In the genomic region with DNA sequence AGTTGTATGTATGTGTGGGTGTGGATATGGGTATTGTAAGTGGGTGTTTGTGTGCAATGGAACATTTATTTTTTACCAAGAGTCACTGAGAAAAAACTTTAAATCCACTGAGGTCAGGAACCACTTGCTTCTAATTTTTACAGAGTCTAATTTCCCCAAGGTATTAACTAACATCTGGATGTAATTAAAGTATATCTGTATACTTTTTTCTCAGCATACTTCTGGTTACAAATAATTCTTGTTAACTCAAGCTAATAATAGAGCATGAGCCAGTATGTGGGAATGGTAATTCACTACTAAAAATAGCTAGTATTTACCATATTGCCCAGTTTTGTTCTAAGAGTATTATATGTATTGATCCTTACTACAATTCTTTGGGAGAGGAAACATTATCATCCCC, we compare ENCODE assay signal across 28 cellular contexts. TPM values are rescaled to one million over a fixed set of nuclear protein-coding genes. Genes with fewer than 3 reads are reported as not detected.
A peak's percentile ranks its signal among the peaks of the same experiment; 100 is the strongest.
DNase-seq lines count a peak whose midpoint lies in the region; ATAC-seq, FAIRE-seq and TF ChIP-seq lines count a peak whose summit lies in the region.
"Had no signal": no experiment of that assay in that cellular context is flagged by ENCODE, and none has a peak within 500 bp of the region (broad histone marks: within the 10 kb centered on the region; RNA-seq: fewer than 3 reads in every experiment).

No MANE protein-coding gene starts in this region.

- TF ChIP-seq CTCF in fibroblast of villous mesenchyme (IDR thresholded peaks at IDR 0.05; ENCODE audit: insufficient read depth, low read depth, low read length) (no peak), kidney (IDR thresholded peaks at IDR 0.05; ENCODE audit: borderline replicate concordance, extremely low read depth, insufficient read depth) (no peak)

- peaks cover 0 to 3% of the 10 kb centered on the region in 2 donors for H3K9me3 Mint-ChIP-seq in stimulated activated naive B cell treated with anti-CD40 and anti-IgM and Interleukin-4, amounts not matched to agents 10 μg/mL and 1 μg/mL and 100 μg/mL, for 72 hours
- H3K9me3 Mint-ChIP-seq: CD8-positive, alpha-beta T cell had no signal

- H3K9ac ChIP-seq in kidney (ENCODE audit: low read length in 2 of 2): no peak overlapping the region

- no peak overlapping the region for H3K4me3 Mint-ChIP-seq in stimulated activated naive B cell treated with anti-CD40 and anti-IgM and Interleukin-4, amounts not matched to agents 10 μg/mL and 1 μg/mL and 100 μg/mL, for 72 hours
- H3K4me3 Mint-ChIP-seq: CD8-positive, alpha-beta T cell had no signal

- H3K27ac ChIP-seq in kidney (ENCODE audit: low read depth in 2 of 2, low read length in 2 of 2): no peak overlapping the region
- H3K27ac ChIP-seq: 22Rv1, HL-60, RWPE1, SJCRH30 had no signal

- H3K36me3 Mint-ChIP-seq in stimulated activated naive B cell treated with anti-CD40 and anti-IgM and Interleukin-4, amounts not matched to agents 10 μg/mL and 1 μg/mL and 100 μg/mL, for 72 hours: no peaks in the 10 kb centered on the region
- H3K36me3 Mint-ChIP-seq: CD8-positive, alpha-beta T cell had no signal

- DNase-seq in Right ventricle myocardium inferior (ENCODE audit: missing footprints): no peak
- no peak for DNase-seq in left cardiac atrium
- DNase-seq in fibroblast of villous mesenchyme (ENCODE audit: low read depth): peak; percentile 14
- no peak for DNase-seq in stimulated activated naive B cell treated with anti-CD40 and anti-IgM and Interleukin-4, amounts not matched to agents 10 μg/mL and 1 μg/mL and 100 μg/mL, for 72 hours
- no peak for DNase-seq in kidney
- no peak for DNase-seq in SKM-1 (lab: John Stamatoyannopoulos, UW; ENCODE audit: unreplicated experiment)
- DNase-seq in stimulated activated CD4-positive, alpha-beta T cell treated with anti-CD3 and anti-CD28 coated beads, Interleukin-15, amount 100 ng/mL, for 24 hours: no peak
- DNase-seq: ACHN; AML-193; C1 segment of cervical spinal cord; CD8-positive, alpha-beta T cell; DND-41; H7; KG1; NCI-H1092 treated with DMSO at 0.1 percent for 48 hours; NCI-H146; NCI-H2029; NCI-H2227 treated with DMSO at 0.1 percent for 48 hours; NCI-H510A treated with DMSO at 0.1 percent for 48 hours; NCI-H774; NK-92 treated with Interleukin-12 subunit alpha and Interleukin-12 subunit beta, amount 100 ng/mL, for 24 hours; SJCRH30 had no signal

- no peaks in the 10 kb centered on the region for H3K9me3 ChIP-seq in kidney (ENCODE audit: control insufficient read depth in 1 of 2, low read length in 2 of 2)
- H3K9me3 ChIP-seq: SJCRH30 had no signal

- H3K4me1 Mint-ChIP-seq in stimulated activated naive B cell treated with anti-CD40 and anti-IgM and Interleukin-4, amounts not matched to agents 10 μg/mL and 1 μg/mL and 100 μg/mL, for 72 hours: no peaks in the 10 kb centered on the region

- peak overlapping the region; percentile 57 for H3K27ac Mint-ChIP-seq in stimulated activated naive B cell treated with anti-CD40 and anti-IgM and Interleukin-4, amounts not matched to agents 10 μg/mL and 1 μg/mL and 100 μg/mL, for 72 hours
- H3K27ac Mint-ChIP-seq: CD8-positive, alpha-beta T cell had no signal

- H3K27me3 Mint-ChIP-seq in stimulated activated naive B cell treated with anti-CD40 and anti-IgM and Interleukin-4, amounts not matched to agents 10 μg/mL and 1 μg/mL and 100 μg/mL, for 72 hours: peaks cover 0 to 5% of the 10 kb centered on the region in 2 donors

- FAIRE-seq in endometrium (lab: Jason Lieb, UNC) (peak; percentile 93), kidney (lab: Jason Lieb, UNC) (no peak)
- FAIRE-seq: GM12891 had no signal

- no peaks in the 10 kb centered on the region for H3K4me1 ChIP-seq in kidney (ENCODE audit: control insufficient read depth in 1 of 2, insufficient read depth in 1 of 2, low read depth in 1 of 2, low read length in 2 of 2)
- H3K4me1 ChIP-seq: SJCRH30 had no signal

- no peak overlapping the region for H3K4me3 ChIP-seq in fibroblast of villous mesenchyme (ENCODE audit: low read depth, low read length)
- H3K4me3 ChIP-seq in kidney (ENCODE audit: low read length in 2 of 2): no peak overlapping the region
- H3K4me3 ChIP-seq: SJCRH30 had no signal

- intact Hi-C loops in Right ventricle myocardium inferior (cut with DNase I): no loop called here
- intact Hi-C loops in left cardiac atrium (cut with DNase I): no loop called here
- intact Hi-C loops in kidney (cut with DNase I): no loop called here

- no peaks in the 10 kb centered on the region for H3K36me3 ChIP-seq in kidney (ENCODE audit: control insufficient read depth in 1 of 2, insufficient read depth in 2 of 2, low read length in 2 of 2)
- H3K36me3 ChIP-seq: SJCRH30 had no signal

- ATAC-seq in Right ventricle myocardium inferior: peak; percentile 30
- ATAC-seq in left cardiac atrium: no peak
- peak; percentile 21 to 22 for ATAC-seq in stimulated activated naive B cell treated with anti-CD40 and anti-IgM and Interleukin-4, amounts not matched to agents 10 μg/mL and 1 μg/mL and 100 μg/mL, for 72 hours (replicated peaks)
- ATAC-seq: CD8-positive, alpha-beta T cell had no signal

RNA-seq across cellular contexts. Expression of gene STEAP4, which starts 24.6 kb away (rescaled TPM):
- 25.2 TPM for total RNA-seq in Right ventricle myocardium inferior
- 100 to 1,000 TPM in 1 of 2 donors, 10 to 100 TPM in 1; 53.3 to 105 TPM for total RNA-seq in left cardiac atrium
- under 0.01 TPM in 2 replicates for total RNA-seq in fibroblast of villous mesenchyme
- total RNA-seq in kidney: 80.2 TPM
- polyA plus RNA-seq in kidney (ENCODE audit: insufficient read depth, low read depth, low replicate concordance): 3.4 TPM
- total RNA-seq: CD8-positive, alpha-beta T cell; HT1080; SJCRH30 had no signal

Comparison
In these comparisons a context has a peak if more than half of its experiments do, and no peak if none do; other contexts are left out.
1. ATAC-seq: peak in Right ventricle myocardium inferior (single experiment) and stimulated activated naive B cell treated with anti-CD40 and anti-IgM and Interleukin-4, amounts not matched to agents 10 μg/mL and 1 μg/mL and 100 μg/mL, for 72 hours (2 of 2); none in left cardiac atrium (0 of 2).
2. RNA of gene STEAP4, which starts 24.6 kb away (total RNA-seq): 53.3 to 105 TPM in left cardiac atrium, 80.2 TPM in kidney (single experiment) and 25.2 TPM in Right ventricle myocardium inferior (single experiment); under 0.01 TPM in fibroblast of villous mesenchyme; every median in the first group is over 10 times any median in the second.